ENCODE assay signal across 24 cellular contexts in genomic region chr7:92325850-92326249, GRCh38.
DNase-seq lines count a peak whose midpoint lies in the region; TF ChIP-seq lines count a peak whose summit lies in the region.
"Had no signal": no experiment of that assay in that cellular context is flagged by ENCODE, and none has a peak within 500 bp of the region (broad histone marks: within the 10 kb centered on the region; RNA-seq: fewer than 3 reads in every experiment).

No MANE protein-coding gene starts in this region.

- POLR2A ChIA-PET in A673 (lab: Charles Lee; ENCODE audit: low non-redundant PET) = no interaction called here

- H3K9me3 ChIP-seq in A673 (ENCODE audit: low read depth, low read length, poor library complexity, severe bottlenecking) = no peaks in the 10 kb centered on the region
- H3K9me3 ChIP-seq: colonic mucosa, esophagus squamous epithelium, heart left ventricle, mucosa of descending colon, testis had no signal

- no peaks in the 10 kb centered on the region for H3K4me1 ChIP-seq in A673 (ENCODE audit: insufficient read depth, low read length, poor library complexity, severe bottlenecking)
- H3K4me1 ChIP-seq: colonic mucosa, esophagus squamous epithelium, neural progenitor cell, testis had no signal

- BruUV-seq in A673 (replicated peaks; lab: Mats Ljungman, UMichigan) = no TSS peak

- CTCF ChIA-PET in A673 (lab: Charles Lee) = no interaction called here

- in situ Hi-C loops in G401 (cut with HindIII; ENCODE audit: low sequenced_read_pairs) (no loop called here), ACHN (cut with HindIII; ENCODE audit: low pct_ligation_motif_present, low pct_unique_long_range_greater_than_20kb, low sequenced_read_pairs) (no loop called here)

- H3K4me3 ChIP-seq in A673 (ENCODE audit: low read depth, low read length, poor library complexity, severe bottlenecking) (no peak overlapping the region), fibroblast of the aortic adventitia (ENCODE audit: low read depth, low read length) (no peak overlapping the region)
- H3K4me3 ChIP-seq: colonic mucosa, esophagus squamous epithelium, heart left ventricle, mucosa of descending colon, neural progenitor cell, testis had no signal

- DNase-seq in A673 (ENCODE audit: low spot score) (no peak), G401 (ENCODE audit: low spot score) (peak; percentile 7), OCI-M1 (lab: John Stamatoyannopoulos, UW) (peak; percentile 99), fibroblast of the aortic adventitia (ENCODE audit: low read depth) (peak; percentile 18), ACHN (no peak), NCI-H2107 treated with DMSO at 0.1 percent for 48 hours (lab: John Stamatoyannopoulos, UW; ENCODE audit: unreplicated experiment) (no peak)
- DNase-seq in activated CD8-positive, alpha-beta memory T cell treated with anti-CD3 and anti-CD28 coated beads for 24 hours = no peak
- no peak for DNase-seq in stimulated activated CD4-positive, alpha-beta T cell treated with anti-CD3 and anti-CD28 coated beads, Interleukin-2, amount 100 ng/mL, for 24 hours
- DNase-seq: activated CD4-positive, alpha-beta T cell treated with anti-CD3 and anti-CD28 coated beads, Interleukin-2, amount 10 ng/mL, durations not matched to agents 24 days and 14 days; activated CD8-positive, alpha-beta memory T cell treated with anti-CD3 and anti-CD28 coated beads, Interleukin-2, amount 50 U/mL, for 4 hours; activated naive CD8-positive, alpha-beta T cell treated with anti-CD3 and anti-CD28 coated beads, Interleukin-2, amount 50 U/mL, for 24 hours; brain microvascular endothelial cell; CD4-positive, alpha-beta T cell; colonic mucosa; DMS 273 treated with DMSO at 0.1 percent for 48 hours; esophagus squamous epithelium; heart left ventricle; mucosa of descending colon; NCI-H1694 treated with DMSO at 0.1 percent for 48 hours; SHP77 treated with DMSO at 0.1 percent for 48 hours; stimulated activated CD4-positive, alpha-beta T cell treated with anti-CD3 and anti-CD28 coated beads, Interleukin-1b, Interleukin-23, amount 100 ng/mL, for 48 hours; T-cell; testis had no signal

- TF ChIP-seq CTCF in A673 (conservative IDR thresholded peaks at IDR 0.05; ENCODE audit: low read depth, low read length) (no peak), fibroblast of the aortic adventitia (IDR thresholded peaks at IDR 0.05; ENCODE audit: insufficient read depth, low read length) (no peak)

- intact Hi-C loops in A673 (cut with micrococcal nuclease; ENCODE audit: unreplicated experiment) = no loop called here

- H3K27ac ChIP-seq in A673 (ENCODE audit: low read depth, low read length, poor library complexity, severe bottlenecking) = peak overlapping the region; percentile 30
- H3K27ac ChIP-seq: brain microvascular endothelial cell, colonic mucosa, esophagus squamous epithelium, heart left ventricle, neural progenitor cell, testis had no signal

- H3K27me3 ChIP-seq in A673 (replicated peaks; ENCODE audit: insufficient read depth, low read depth, low read length, poor library complexity) = no peaks in the 10 kb centered on the region
- H3K27me3 ChIP-seq: brain microvascular endothelial cell, colonic mucosa, esophagus squamous epithelium, heart left ventricle, neural progenitor cell, testis had no signal

- H3K36me3 ChIP-seq in A673 (ENCODE audit: insufficient read depth, low read length, poor library complexity, severe bottlenecking) = no peaks in the 10 kb centered on the region
- H3K36me3 ChIP-seq: brain microvascular endothelial cell, colonic mucosa had no signal

Comparison
In these comparisons a context has a peak if more than half of its experiments do, and no peak if none do; other contexts are left out.
1. DNase-seq: peak in G401 (single experiment), OCI-M1 (single experiment) and fibroblast of the aortic adventitia (single experiment); none in A673 (single experiment), activated CD8-positive, alpha-beta memory T cell treated with anti-CD3 and anti-CD28 coated beads for 24 hours (single experiment), ACHN (single experiment), NCI-H2107 treated with DMSO at 0.1 percent for 48 hours (single experiment) and stimulated activated CD4-positive, alpha-beta T cell treated with anti-CD3 and anti-CD28 coated beads, Interleukin-2, amount 100 ng/mL, for 24 hours (0 of 2).